18 cellular contexts compared by ENCODE assay signal in genomic region chr5:6961123-6961522, GRCh38.
DNase-seq lines count a peak whose midpoint lies in the region; ATAC-seq, FAIRE-seq and TF ChIP-seq lines count a peak whose summit lies in the region.
"Had no signal": no experiment of that assay in that cellular context is flagged by ENCODE, and none has a peak within 500 bp of the region (broad histone marks: within the 10 kb centered on the region; RNA-seq: fewer than 3 reads in every experiment).

No MANE protein-coding gene starts in this region.

- TF ChIP-seq CTCF in bronchial epithelial cell (IDR thresholded peaks at IDR 0.05; ENCODE audit: insufficient read depth, low read length, severe bottlenecking) (no peak), endodermal cell (conservative IDR thresholded peaks at IDR 0.05) (no peak)

- DNase-seq in H54 (ENCODE audit: insufficient read length, low spot score) (no peak), HTR-8/SVneo (ENCODE audit: insufficient read length, low spot score) (no peak), bronchial epithelial cell (ENCODE audit: low read depth) (no peak), urothelium cell line (ENCODE audit: low spot score) (no peak), endodermal cell (no peak)
- DNase-seq in central memory CD4-positive, alpha-beta T cell: no peak
- DNase-seq: C1 segment of cervical spinal cord; Calu3; CD4-positive, alpha-beta memory T cell; COR-L47; DMS53; DMS79 treated with DMSO at 0.1 percent for 48 hours; GF-D8; GM23248 had no signal

- H3K9me3 Mint-ChIP-seq in endodermal cell: peaks cover 12% of the 10 kb centered on the region

- no peak overlapping the region for H3K27ac Mint-ChIP-seq in endodermal cell
- H3K27ac Mint-ChIP-seq: CD4-positive, alpha-beta memory T cell had no signal

- H3K4me3 Mint-ChIP-seq in endodermal cell: no peak overlapping the region
- H3K4me3 Mint-ChIP-seq: CD4-positive, alpha-beta memory T cell had no signal

- FAIRE-seq in H54 (lab: Jason Lieb, UNC) (peak; percentile 53), HTR-8/SVneo (lab: Jason Lieb, UNC) (peak; percentile 83), bronchial epithelial cell (lab: Jason Lieb, UNC) (peak; percentile 86), urothelium cell line (lab: Jason Lieb, UNC) (peak; percentile 97)
- FAIRE-seq: GM12892, GM19239 had no signal

- H3K27ac ChIP-seq in endodermal cell (ENCODE audit: low read depth, low read length): no peak overlapping the region
- H3K27ac ChIP-seq: GM23248 had no signal

- 93% methylated on average over 2 of the region's 2 CpGs; no CpG with 5 or more reads in 1 of the 2 experiments for WGBS in endodermal cell (ENCODE audit: insufficient coverage in 1 of 2, insufficient read length in 1 of 2), 2 experiments

- no peak overlapping the region for H3K4me3 ChIP-seq in bronchial epithelial cell (ENCODE audit: low read depth, low read length)
- no peak overlapping the region for H3K4me3 ChIP-seq in endodermal cell (ENCODE audit: low read length)
- H3K4me3 ChIP-seq: GM23248, HAP-1 had no signal

- no peaks in the 10 kb centered on the region for H3K27me3 ChIP-seq in bronchial epithelial cell (ENCODE audit: control insufficient read depth, insufficient read depth, low read length)
- no peaks in the 10 kb centered on the region for H3K27me3 ChIP-seq in endodermal cell (ENCODE audit: control insufficient read depth, insufficient read depth, low read length, poor library complexity, severe bottlenecking)

- H3K9ac ChIP-seq in endodermal cell (ENCODE audit: extremely low read depth, low read length, poor library complexity, severe bottlenecking): no peak overlapping the region
- H3K9ac ChIP-seq: GM23248 had no signal

- H3K36me3 ChIP-seq in bronchial epithelial cell (ENCODE audit: control insufficient read depth, insufficient read depth, low read length): no peaks in the 10 kb centered on the region
- no peaks in the 10 kb centered on the region for H3K36me3 ChIP-seq in endodermal cell (ENCODE audit: control insufficient read depth, insufficient read depth, low read length)
- H3K36me3 ChIP-seq: HAP-1 had no signal

- no peaks in the 10 kb centered on the region for H3K4me1 Mint-ChIP-seq in endodermal cell
- H3K4me1 Mint-ChIP-seq: CD4-positive, alpha-beta memory T cell had no signal

- no peaks in the 10 kb centered on the region for H3K9me3 ChIP-seq in endodermal cell (ENCODE audit: control insufficient read depth, low read length)
- H3K9me3 ChIP-seq: HAP-1 had no signal

- no peaks in the 10 kb centered on the region for H3K4me1 ChIP-seq in endodermal cell (ENCODE audit: control insufficient read depth, insufficient read depth, low read length)
- H3K4me1 ChIP-seq: HAP-1 had no signal

- peaks cover 2% of the 10 kb centered on the region for H3K36me3 Mint-ChIP-seq in endodermal cell (ENCODE audit: low read depth)
- H3K36me3 Mint-ChIP-seq: CD4-positive, alpha-beta memory T cell had no signal

- no peak for TF ChIP-seq POLR2A in H54 (IDR thresholded peaks at IDR 0.05; ENCODE audit: low read depth, low read length)

- ATAC-seq in GM18502 (IDR thresholded peaks at IDR 0.05; ENCODE audit: poor library complexity, unreplicated experiment): no peak

- peaks cover 6% of the 10 kb centered on the region for H3K27me3 Mint-ChIP-seq in endodermal cell (ENCODE audit: insufficient read depth)
